In genomic region chr1:244450597-244451538, GRCh38 we compare ENCODE assay signal across 1 cellular context.
TF ChIP-seq lines count a peak whose summit lies in the region.

No MANE protein-coding gene starts in this region.

TF ChIP-seq in HepG2, 621 proteins besides CTCF, POLR2A, EP300 and RAD21 (continued from another document):
- TF ChIP-seq ELF4 (CRISPR knock-in tag; IDR thresholded peaks at IDR 0.05; ENCODE audit: borderline replicate concordance): 0 out of 2 replicates have a peak, but pooled peaks have one; percentile 7
- TF ChIP-seq ATRX (CRISPR knock-in tag; IDR thresholded peaks at IDR 0.05; ENCODE audit: borderline replicate concordance): no peak
- no peak for TF ChIP-seq HDAC6 (IDR thresholded peaks at IDR 0.05; ENCODE audit: low read depth, low read length)
- 0 out of 2 replicates have a peak, but pooled peaks have one; percentile 13 for TF ChIP-seq ZNF605 (CRISPR knock-in tag; IDR thresholded peaks at IDR 0.05)
- TF ChIP-seq TFDP2 (CRISPR knock-in tag; IDR thresholded peaks at IDR 0.05): no peak
- peak; percentile 30; the same call in 1 of the 2 replicates for TF ChIP-seq SALL2 (CRISPR knock-in tag; IDR thresholded peaks at IDR 0.05)
- TF ChIP-seq, protein P1, sequence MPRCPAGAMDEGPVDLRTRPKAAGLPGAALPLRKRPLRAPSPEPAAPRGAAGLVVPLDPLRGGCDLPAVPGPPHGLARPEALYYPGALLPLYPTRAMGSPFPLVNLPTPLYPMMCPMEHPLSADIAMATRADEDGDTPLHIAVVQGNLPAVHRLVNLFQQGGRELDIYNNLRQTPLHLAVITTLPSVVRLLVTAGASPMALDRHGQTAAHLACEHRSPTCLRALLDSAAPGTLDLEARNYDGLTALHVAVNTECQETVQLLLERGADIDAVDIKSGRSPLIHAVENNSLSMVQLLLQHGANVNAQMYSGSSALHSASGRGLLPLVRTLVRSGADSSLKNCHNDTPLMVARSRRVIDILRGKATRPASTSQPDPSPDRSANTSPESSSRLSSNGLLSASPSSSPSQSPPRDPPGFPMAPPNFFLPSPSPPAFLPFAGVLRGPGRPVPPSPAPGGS (CRISPR knock-in tag; IDR thresholded peaks at IDR 0.05): no peak
- no peak for TF ChIP-seq RFX3 (CRISPR knock-in tag; IDR thresholded peaks at IDR 0.05)
- TF ChIP-seq ZNF556 (CRISPR knock-in tag; IDR thresholded peaks at IDR 0.05; ENCODE audit: borderline replicate concordance): no peak
- 0 out of 2 replicates have a peak, but pooled peaks have one; percentile 67 for TF ChIP-seq ZNF83 (CRISPR knock-in tag; IDR thresholded peaks at IDR 0.05; ENCODE audit: borderline replicate concordance)
- peak; percentile 87 for TF ChIP-seq SRSF1 (optimal IDR thresholded peaks at IDR 0.05; ENCODE audit: low read depth, low read length)
- TF ChIP-seq RBFOX2 (IDR thresholded peaks at IDR 0.05; ENCODE audit: low read depth, low read length): 0 out of 2 replicates have a peak, but pooled peaks have one; percentile 5
- TF ChIP-seq NFYB (CRISPR knock-in tag; IDR thresholded peaks at IDR 0.05): no peak
- TF ChIP-seq ZNF318 (CRISPR knock-in tag; IDR thresholded peaks at IDR 0.05): no peak
- no peak for TF ChIP-seq ZFP82 (CRISPR knock-in tag; IDR thresholded peaks at IDR 0.05; ENCODE audit: borderline replicate concordance)
- no peak for TF ChIP-seq ZFP36L2 (CRISPR knock-in tag; IDR thresholded peaks at IDR 0.05)
- TF ChIP-seq THAP7 (CRISPR knock-in tag; IDR thresholded peaks at IDR 0.05): 0 out of 2 replicates have a peak, but pooled peaks have one; percentile 42
- TF ChIP-seq REPIN1 (CRISPR knock-in tag; IDR thresholded peaks at IDR 0.05; ENCODE audit: borderline replicate concordance, low read depth): peak; percentile 6; the same call in 1 of the 2 replicates
- TF ChIP-seq SP4 (CRISPR knock-in tag; IDR thresholded peaks at IDR 0.05): no peak
- no peak for TF ChIP-seq NR2C2 (CRISPR knock-in tag; IDR thresholded peaks at IDR 0.05; ENCODE audit: borderline replicate concordance)
